ENCODE assay signal across 12 cellular contexts in the genomic region with DNA sequence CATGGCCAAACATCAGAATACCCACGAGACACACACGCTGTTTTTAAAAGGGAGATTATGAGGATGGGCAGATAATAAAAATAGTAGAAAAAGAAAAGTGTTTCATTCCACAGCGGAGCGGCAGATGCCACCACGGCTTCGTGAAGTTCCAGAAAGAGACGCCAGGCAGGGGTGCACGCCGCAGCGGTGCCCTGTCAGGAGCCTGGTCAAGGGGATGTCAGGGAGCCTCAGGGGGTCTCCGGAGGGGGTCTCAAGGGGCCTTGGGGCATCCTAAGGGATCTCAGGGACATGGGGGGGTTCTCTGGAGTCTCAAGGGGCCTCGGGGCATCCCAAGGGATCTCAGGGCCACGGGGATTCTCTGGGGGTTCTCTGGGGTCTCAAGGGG.
"Had no signal": no experiment of that assay in that cellular context is flagged by ENCODE, and none has a peak within 500 bp of the region (broad histone marks: within the 10 kb centered on the region; RNA-seq: fewer than 3 reads in every experiment).

No MANE protein-coding gene starts in this region.

- H3K36me3 Mint-ChIP-seq: stimulated activated effector memory CD8-positive, alpha-beta T cell treated with anti-CD3 and anti-CD28 coated beads, Interleukin-12 subunit alpha, Interleukin-12 subunit beta, amount 100 ng/mL, for 72 hours had no signal

- H3K4me3 Mint-ChIP-seq: naive thymus-derived CD4-positive, alpha-beta T cell; stimulated activated effector memory CD8-positive, alpha-beta T cell treated with anti-CD3 and anti-CD28 coated beads, Interleukin-12 subunit alpha, Interleukin-12 subunit beta, amount 100 ng/mL, for 72 hours; stimulated activated naive CD8-positive, alpha-beta T cell treated with anti-CD3 and anti-CD28 coated beads, Interleukin-15, Interleukin-2, amounts not matched to agents 100 ng/mL and 50 ng/mL, for 24 hours had no signal

- H3K27me3 Mint-ChIP-seq: naive thymus-derived CD4-positive, alpha-beta T cell; stimulated activated naive CD8-positive, alpha-beta T cell treated with anti-CD3 and anti-CD28 coated beads, Interleukin-15, Interleukin-2, amounts not matched to agents 100 ng/mL and 50 ng/mL, for 24 hours had no signal

- DNase-seq: dermis blood vessel endothelial cell; foreskin melanocyte; kidney glomerular epithelial cell; mammary epithelial cell; naive thymus-derived CD4-positive, alpha-beta T cell; psoas muscle; retina; right lobe of liver; stimulated activated CD4-positive, alpha-beta T cell treated with anti-CD3 and anti-CD28 coated beads, Interleukin-4, amount 100 ng/mL, for 1 hour; stimulated activated CD8-positive, alpha-beta memory T cell treated with anti-CD3 and anti-CD28 coated beads, Interleukin-4, amount 100 ng/mL, for 48 hours had no signal

- ATAC-seq: psoas muscle; stimulated activated effector memory CD8-positive, alpha-beta T cell treated with anti-CD3 and anti-CD28 coated beads, Interleukin-12 subunit alpha, Interleukin-12 subunit beta, amount 100 ng/mL, for 72 hours had no signal

- H3K27ac Mint-ChIP-seq: stimulated activated effector memory CD8-positive, alpha-beta T cell treated with anti-CD3 and anti-CD28 coated beads, Interleukin-12 subunit alpha, Interleukin-12 subunit beta, amount 100 ng/mL, for 72 hours; stimulated activated naive CD8-positive, alpha-beta T cell treated with anti-CD3 and anti-CD28 coated beads, Interleukin-15, Interleukin-2, amounts not matched to agents 100 ng/mL and 50 ng/mL, for 24 hours had no signal

- H3K9me3 Mint-ChIP-seq: naive thymus-derived CD4-positive, alpha-beta T cell; stimulated activated effector memory CD8-positive, alpha-beta T cell treated with anti-CD3 and anti-CD28 coated beads, Interleukin-12 subunit alpha, Interleukin-12 subunit beta, amount 100 ng/mL, for 72 hours; stimulated activated naive CD8-positive, alpha-beta T cell treated with anti-CD3 and anti-CD28 coated beads, Interleukin-15, Interleukin-2, amounts not matched to agents 100 ng/mL and 50 ng/mL, for 24 hours had no signal

- H3K4me1 Mint-ChIP-seq: stimulated activated effector memory CD8-positive, alpha-beta T cell treated with anti-CD3 and anti-CD28 coated beads, Interleukin-12 subunit alpha, Interleukin-12 subunit beta, amount 100 ng/mL, for 72 hours had no signal
